ENCODE assay signal across 8 cellular contexts in the genomic region with DNA sequence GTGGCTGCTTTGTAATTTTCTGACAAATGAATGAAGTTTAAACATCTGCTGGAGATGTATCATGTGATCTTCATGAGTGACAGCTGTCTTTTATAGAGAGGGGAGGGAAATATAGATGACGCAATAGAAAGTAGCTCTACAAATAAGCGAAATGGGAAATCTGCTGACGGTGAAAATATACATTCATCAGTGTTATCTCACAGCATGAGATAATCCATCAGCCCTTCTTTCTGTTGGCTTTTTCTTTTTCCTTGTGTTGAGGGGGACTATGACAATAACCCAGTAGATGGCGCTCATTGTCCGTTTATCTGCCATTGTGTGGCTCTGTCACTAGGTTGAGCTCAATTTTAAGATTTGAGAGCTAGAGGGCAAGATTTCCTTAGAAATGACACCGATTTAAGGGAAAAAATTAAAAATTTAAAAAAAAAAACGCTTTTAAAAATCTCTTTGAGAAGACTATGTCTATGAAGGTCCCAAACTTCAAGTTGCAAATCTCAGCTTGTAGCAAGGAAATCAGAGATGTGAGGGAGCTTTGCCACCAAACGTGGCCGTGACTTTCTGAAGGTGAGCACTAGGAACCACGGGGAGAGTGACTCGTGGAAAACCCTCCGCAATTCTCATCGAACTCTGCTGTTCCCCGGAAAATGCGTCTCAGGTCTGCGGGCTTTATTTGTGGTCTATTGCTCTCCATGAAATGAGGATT.
A peak's percentile ranks its signal among the peaks of the same experiment; 100 is the strongest.
DNase-seq lines count a peak whose midpoint lies in the region; ATAC-seq and TF ChIP-seq lines count a peak whose summit lies in the region.

No MANE protein-coding gene starts in this region.

- H3K27ac ChIP-seq in heart right ventricle (no peak overlapping the region), sigmoid colon (no peak overlapping the region)

- no peak overlapping the region for H3K4me3 Mint-ChIP-seq in activated naive CD8-positive, alpha-beta T cell treated with anti-CD3 and anti-CD28 coated beads, Interleukin-2, amount 50 U/mL, for 24 hours

- H3K27me3 Mint-ChIP-seq in activated naive CD8-positive, alpha-beta T cell treated with anti-CD3 and anti-CD28 coated beads, Interleukin-2, amount 50 U/mL, for 24 hours: peaks cover 4% of the 10 kb centered on the region

- peak; percentile 79 for ATAC-seq in GM21367 (IDR thresholded peaks at IDR 0.05; ENCODE audit: unreplicated experiment)
- peak; percentile 78 for ATAC-seq in activated naive CD8-positive, alpha-beta T cell treated with anti-CD3 and anti-CD28 coated beads, Interleukin-2, amount 50 U/mL, for 24 hours
- ATAC-seq in heart right ventricle: peak; percentile 73 to 91 (median 80)

- 41 to 43% methylated on average over 16 of the region's 16 CpGs for WGBS in heart right ventricle, 2 donors
- WGBS in sigmoid colon, 2 donors: 41 to 46% methylated on average over 16 of the region's 16 CpGs

- TF ChIP-seq CTCF in heart right ventricle (IDR thresholded peaks at IDR 0.05): peak; percentile 56 to 93 (median 84)
- peak; percentile 82 to 91 (median 86) for TF ChIP-seq CTCF in sigmoid colon (IDR thresholded peaks at IDR 0.05)

- H3K27me3 ChIP-seq in heart right ventricle (peaks cover 0 to 42% (median 16%) of the 10 kb centered on the region in 7 donors), sigmoid colon (peaks cover 0 to 8% (median 0%) of the 10 kb centered on the region in 3 donors)

- DNase-seq in ELR (ENCODE audit: low read depth) (peak; percentile 65), HuH-7.5 (ENCODE audit: low spot score) (peak; percentile 58), RPMI7951 (ENCODE audit: low read depth) (peak; percentile 54), heart right ventricle (peak in 1 of 2 donors; percentile 81), sigmoid colon (peak; percentile 80), UCSD-AML1 (lab: John Stamatoyannopoulos, UW; ENCODE audit: unreplicated experiment) (no peak)
- peak; percentile 62 for DNase-seq in activated naive CD8-positive, alpha-beta T cell treated with anti-CD3 and anti-CD28 coated beads, Interleukin-2, amount 50 U/mL, for 24 hours

- no peak for TF ChIP-seq EP300 in sigmoid colon (IDR thresholded peaks at IDR 0.05)

- H3K9me3 Mint-ChIP-seq in activated naive CD8-positive, alpha-beta T cell treated with anti-CD3 and anti-CD28 coated beads, Interleukin-2, amount 50 U/mL, for 24 hours: no peaks in the 10 kb centered on the region

- no peak overlapping the region for H3K27ac Mint-ChIP-seq in activated naive CD8-positive, alpha-beta T cell treated with anti-CD3 and anti-CD28 coated beads, Interleukin-2, amount 50 U/mL, for 24 hours

- no peaks in the 10 kb centered on the region for H3K36me3 Mint-ChIP-seq in activated naive CD8-positive, alpha-beta T cell treated with anti-CD3 and anti-CD28 coated beads, Interleukin-2, amount 50 U/mL, for 24 hours (ENCODE audit: low read depth)

- H3K4me1 Mint-ChIP-seq in activated naive CD8-positive, alpha-beta T cell treated with anti-CD3 and anti-CD28 coated beads, Interleukin-2, amount 50 U/mL, for 24 hours: peaks cover 4% of the 10 kb centered on the region

- H3K9me3 ChIP-seq in heart right ventricle (no peaks in the 10 kb centered on the region), sigmoid colon (no peaks in the 10 kb centered on the region)

- intact Hi-C loops in heart right ventricle (cut with DNase I): loop anchor here in 9 of 10 donors (1.0 to 10.0 kb wide), 10 partner anchors 87 to 1779 kb away; no protein-coding TSS in a partner anchor
- intact Hi-C loops in sigmoid colon (cut with DNase I): loop anchor here (1.0 to 10.0 kb wide), 4 partner anchors 142 to 263 kb away; a partner anchor contains a TSS

- no peaks in the 10 kb centered on the region for H3K4me1 ChIP-seq in heart right ventricle
- peaks cover 0 to 4% (median 0%) of the 10 kb centered on the region in 4 donors for H3K4me1 ChIP-seq in sigmoid colon

- H3K4me3 ChIP-seq in heart right ventricle: no peak overlapping the region
- H3K4me3 ChIP-seq in sigmoid colon: no peak overlapping the region

- no peak for TF ChIP-seq POLR2A in sigmoid colon (IDR thresholded peaks at IDR 0.05)

- H3K36me3 ChIP-seq in heart right ventricle: no peaks in the 10 kb centered on the region
- H3K36me3 ChIP-seq in sigmoid colon: no peaks in the 10 kb centered on the region
